ENCODE assay signal across 21 cellular contexts in genomic region chr6:163861627-163862026, GRCh38.
"Had no signal": no experiment of that assay in that cellular context is flagged by ENCODE, and none has a peak within 500 bp of the region (broad histone marks: within the 10 kb centered on the region; RNA-seq: fewer than 3 reads in every experiment).

No MANE protein-coding gene starts in this region.

- H3K36me3 ChIP-seq: SJSA1 had no signal

- H3K27ac ChIP-seq: KMS-11, SJSA1, SK-N-MC had no signal

- ATAC-seq: HepG2 had no signal

- H3K27me3 ChIP-seq: SJSA1 had no signal

- DNase-seq: Kasumi-1, MM.1S, NCI-H1092 treated with DMSO at 0.1 percent for 48 hours, NCI-H1436, NCI-H187, NCI-H2029, NCI-H2081 treated with DMSO at 0.1 percent for 48 hours, NCI-H2171 treated with DMSO at 0.1 percent for 48 hours, NCI-H345, NCI-H446 treated with DMSO at 0.1 percent for 48 hours, NCI-H510A treated with DMSO at 0.1 percent for 48 hours, NCI-H526 treated with DMSO at 0.1 percent for 48 hours, NCI-H748 treated with DMSO at 0.1 percent for 48 hours, Right ventricle myocardium superior, RPMI8226, SIG-M5 had no signal

- H3K4me3 ChIP-seq: K562, SJSA1, SK-N-MC had no signal

- H3K9me3 ChIP-seq: SJSA1 had no signal
